In genomic region chr6:104428201-104428600, GRCh38 we compare ENCODE assay signal across 28 cellular contexts.
A peak's percentile ranks its signal among the peaks of the same experiment; 100 is the strongest.
DNase-seq lines count a peak whose midpoint lies in the region; ATAC-seq, FAIRE-seq and TF ChIP-seq lines count a peak whose summit lies in the region.
"Had no signal": no experiment of that assay in that cellular context is flagged by ENCODE, and none has a peak within 500 bp of the region (broad histone marks: within the 10 kb centered on the region; RNA-seq: fewer than 3 reads in every experiment).

No MANE protein-coding gene starts in this region.

- H3K27me3 ChIP-seq in endothelial cell of umbilical vein (ENCODE audit: control insufficient read depth in 2 of 2, insufficient read depth in 2 of 2, low read length in 2 of 2): no peaks in the 10 kb centered on the region
- H3K27me3 ChIP-seq: BE2C, SJCRH30 had no signal

- H3K27ac Mint-ChIP-seq in activated T-helper 2 cell treated with anti-CD3 and anti-CD28 coated beads, Interferon-gamma antibody, Interleukin-2, Interleukin-4, amounts not matched to agents 10 μg/mL and 5 μg/mL and 100 μg/mL, durations not matched to agents 14 hours and 24 hours and 36 hours: no peak overlapping the region
- H3K27ac Mint-ChIP-seq: CD14-positive monocyte; CD8-positive, alpha-beta memory T cell had no signal

- no peaks in the 10 kb centered on the region for H3K27me3 Mint-ChIP-seq in activated T-helper 2 cell treated with anti-CD3 and anti-CD28 coated beads, Interferon-gamma antibody, Interleukin-2, Interleukin-4, amounts not matched to agents 10 μg/mL and 5 μg/mL and 100 μg/mL, durations not matched to agents 14 hours and 24 hours and 36 hours (ENCODE audit: low read depth)

- H3K27ac ChIP-seq in endothelial cell of umbilical vein (ENCODE audit: insufficient read depth, low read depth, low read length): no peak overlapping the region
- H3K27ac ChIP-seq: 22Rv1, GM23248, SJCRH30 had no signal

- H3K4me3 ChIP-seq in endothelial cell of umbilical vein (replicated peaks in 1 of 3; ENCODE audit: insufficient read depth in 1 of 3, low read depth in 1 of 3, low read length in 3 of 3): no peak overlapping the region
- H3K4me3 ChIP-seq: GM23248, SJCRH30 had no signal

- H3K9me3 Mint-ChIP-seq in activated T-helper 2 cell treated with anti-CD3 and anti-CD28 coated beads, Interferon-gamma antibody, Interleukin-2, Interleukin-4, amounts not matched to agents 10 μg/mL and 5 μg/mL and 100 μg/mL, durations not matched to agents 14 hours and 24 hours and 36 hours: no peaks in the 10 kb centered on the region

- POLR2A ChIA-PET in endothelial cell of umbilical vein (lab: Charles Lee): no interaction called here

- intact Hi-C loops in endothelial cell of umbilical vein (cut with micrococcal nuclease): no loop called here
- intact Hi-C loops in activated T-helper 2 cell treated with anti-CD3 and anti-CD28 coated beads, Interferon-gamma antibody, Interleukin-2, Interleukin-4, amounts not matched to agents 10 μg/mL and 5 μg/mL and 100 μg/mL, durations not matched to agents 14 hours and 24 hours and 36 hours (cut with micrococcal nuclease): no loop called here

- CTCF ChIA-PET in endothelial cell of umbilical vein (lab: Charles Lee): no interaction called here

- no peaks in the 10 kb centered on the region for H3K4me1 ChIP-seq in endothelial cell of umbilical vein (ENCODE audit: control insufficient read depth, extremely low read depth, insufficient read depth, low read length)
- H3K4me1 ChIP-seq: BE2C, SJCRH30 had no signal

- H4K20me1 ChIP-seq in endothelial cell of umbilical vein (replicated peaks; ENCODE audit: control insufficient read depth, extremely low read depth, insufficient read depth, low read length): no peaks in the 10 kb centered on the region

- no peak overlapping the region for H2AFZ ChIP-seq in endothelial cell of umbilical vein (ENCODE audit: low read depth, low read length)
- H2AFZ ChIP-seq: GM23248 had no signal

- peak; percentile 55 for DNase-seq in DMS53 (lab: John Stamatoyannopoulos, UW)
- DNase-seq in DMS53 treated with DMSO at 0.1 percent for 48 hours (lab: John Stamatoyannopoulos, UW; ENCODE audit: unreplicated experiment): no peak
- DNase-seq in DMS153 (lab: John Stamatoyannopoulos, UW): peak; percentile 88
- peak; percentile 61 for DNase-seq in NCI-H748 (lab: John Stamatoyannopoulos, UW; ENCODE audit: unreplicated experiment)
- DNase-seq in endothelial cell of umbilical vein (ENCODE audit: low read depth, low spot score): peak; percentile 5
- no peak for DNase-seq in effector CD4-positive, alpha-beta T cell
- DNase-seq in activated T-helper 2 cell treated with anti-CD3 and anti-CD28 coated beads, Interferon-gamma antibody, Interleukin-2, Interleukin-4, amounts not matched to agents 10 μg/mL and 5 μg/mL and 100 μg/mL, durations not matched to agents 14 hours and 24 hours and 36 hours (ENCODE audit: low spot score): no peak
- DNase-seq: ACHN; BE2C; CD8-positive, alpha-beta memory T cell; DMS 273 treated with DMSO at 0.1 percent for 48 hours; GM23248; H7; Karpas-422; NCI-H1105; NCI-H1694 treated with DMSO at 0.1 percent for 48 hours; NCI-H2081; NCI-H526; NK-92 treated with Interleukin-12 subunit alpha and Interleukin-12 subunit beta, amount 100 ng/mL, for 24 hours; PC-3; SJCRH30 had no signal

- no TSS peak for BruUV-seq in endothelial cell of umbilical vein (replicated peaks; lab: Mats Ljungman, UMichigan)

- H3K9me1 ChIP-seq in endothelial cell of umbilical vein (replicated peaks; ENCODE audit: control insufficient read depth, extremely low read depth, insufficient read depth, low read length): no peaks in the 10 kb centered on the region

- no peaks in the 10 kb centered on the region for H3K9me3 ChIP-seq in endothelial cell of umbilical vein (replicated peaks; ENCODE audit: control insufficient read depth, insufficient read depth, low read length)
- H3K9me3 ChIP-seq: BE2C, SJCRH30 had no signal

- dilution Hi-C loops in endothelial cell of umbilical vein (cut with MboI; ENCODE audit: extremely low pct_ligation_motif_present, low sequenced_read_pairs): no loop called here

- H3K79me2 ChIP-seq in endothelial cell of umbilical vein (ENCODE audit: control insufficient read depth, insufficient read depth, low read length): no peaks in the 10 kb centered on the region

- H3K36me3 Mint-ChIP-seq in activated T-helper 2 cell treated with anti-CD3 and anti-CD28 coated beads, Interferon-gamma antibody, Interleukin-2, Interleukin-4, amounts not matched to agents 10 μg/mL and 5 μg/mL and 100 μg/mL, durations not matched to agents 14 hours and 24 hours and 36 hours (ENCODE audit: low read depth): no peaks in the 10 kb centered on the region
- H3K36me3 Mint-ChIP-seq: CD14-positive monocyte had no signal

- H3K9ac ChIP-seq in endothelial cell of umbilical vein (replicated peaks; ENCODE audit: extremely low read depth, insufficient read depth, low read length): no peak overlapping the region
- H3K9ac ChIP-seq: GM23248 had no signal

- TF ChIP-seq CTCF in endothelial cell of umbilical vein (IDR thresholded peaks at IDR 0.05; ENCODE audit: extremely low read depth in 1 of 2, insufficient read depth in 1 of 2, low read depth in 1 of 2, low read length in 2 of 2): no peak

- no peak for TF ChIP-seq POLR2A in endothelial cell of umbilical vein (IDR thresholded peaks at IDR 0.05; ENCODE audit: low read depth, low read length)

- no peak overlapping the region for H3K4me3 Mint-ChIP-seq in activated T-helper 2 cell treated with anti-CD3 and anti-CD28 coated beads, Interferon-gamma antibody, Interleukin-2, Interleukin-4, amounts not matched to agents 10 μg/mL and 5 μg/mL and 100 μg/mL, durations not matched to agents 14 hours and 24 hours and 36 hours (ENCODE audit: low read depth)
- H3K4me3 Mint-ChIP-seq: CD14-positive monocyte; CD8-positive, alpha-beta memory T cell had no signal

- H3K4me2 ChIP-seq in endothelial cell of umbilical vein (ENCODE audit: insufficient read depth, low read length): no peak overlapping the region

- FAIRE-seq in endothelial cell of umbilical vein (lab: Jason Lieb, UNC): no peak
- FAIRE-seq: G401.6, HepG2 had no signal

- ATAC-seq in GM21619 (IDR thresholded peaks at IDR 0.05; ENCODE audit: unreplicated experiment): no peak
- ATAC-seq: HepG2, PC-3, Right ventricle myocardium inferior, SK-N-SH treated with all-trans-retinoic acid at 6 μM for 48 hours had no signal

- H3K36me3 ChIP-seq in endothelial cell of umbilical vein (ENCODE audit: control insufficient read depth in 2 of 2, extremely low read depth in 1 of 2, insufficient read depth in 2 of 2, low read length in 2 of 2): no peaks in the 10 kb centered on the region
- H3K36me3 ChIP-seq: BE2C, SJCRH30 had no signal

- no peaks in the 10 kb centered on the region for H3K4me1 Mint-ChIP-seq in activated T-helper 2 cell treated with anti-CD3 and anti-CD28 coated beads, Interferon-gamma antibody, Interleukin-2, Interleukin-4, amounts not matched to agents 10 μg/mL and 5 μg/mL and 100 μg/mL, durations not matched to agents 14 hours and 24 hours and 36 hours (ENCODE audit: low read depth)
- H3K4me1 Mint-ChIP-seq: CD14-positive monocyte; CD8-positive, alpha-beta memory T cell had no signal

TF ChIP-seq in endothelial cell of umbilical vein, 7 proteins besides CTCF, POLR2A, EP300 and RAD21:
- TF ChIP-seq GATA2 (IDR thresholded peaks at IDR 0.05; ENCODE audit: insufficient read depth, insufficient read length, low read depth, low read length): no peak
- no peak for TF ChIP-seq FOS (IDR thresholded peaks at IDR 0.05; ENCODE audit: borderline replicate concordance, insufficient read depth, low read length)
- no peak for TF ChIP-seq JUN (IDR thresholded peaks at IDR 0.05; ENCODE audit: borderline replicate concordance, insufficient read depth, insufficient read length, low read depth)
- TF ChIP-seq MAX (IDR thresholded peaks at IDR 0.05; ENCODE audit: insufficient read depth, insufficient read length): no peak
- TF ChIP-seq MYC (IDR thresholded peaks at IDR 0.05; ENCODE audit: low read depth, low read length): no peak
- no peak for TF ChIP-seq POLR2AphosphoS5 (IDR thresholded peaks at IDR 0.05; ENCODE audit: insufficient read depth, low read depth, low read length)
TF ChIP-seq in endothelial cell of umbilical vein: peak in this region for 0.

Comparison
In these comparisons a context has a peak if more than half of its experiments do, and no peak if none do; other contexts are left out.
1. DNase-seq: peak in DMS53 (single experiment), DMS153 (single experiment), NCI-H748 (single experiment) and endothelial cell of umbilical vein (single experiment); none in DMS53 treated with DMSO at 0.1 percent for 48 hours (single experiment), effector CD4-positive, alpha-beta T cell (single experiment) and activated T-helper 2 cell treated with anti-CD3 and anti-CD28 coated beads, Interferon-gamma antibody, Interleukin-2, Interleukin-4, amounts not matched to agents 10 μg/mL and 5 μg/mL and 100 μg/mL, durations not matched to agents 14 hours and 24 hours and 36 hours (single experiment).